ENCODE assay signal across 1 cellular context in the genomic region with DNA sequence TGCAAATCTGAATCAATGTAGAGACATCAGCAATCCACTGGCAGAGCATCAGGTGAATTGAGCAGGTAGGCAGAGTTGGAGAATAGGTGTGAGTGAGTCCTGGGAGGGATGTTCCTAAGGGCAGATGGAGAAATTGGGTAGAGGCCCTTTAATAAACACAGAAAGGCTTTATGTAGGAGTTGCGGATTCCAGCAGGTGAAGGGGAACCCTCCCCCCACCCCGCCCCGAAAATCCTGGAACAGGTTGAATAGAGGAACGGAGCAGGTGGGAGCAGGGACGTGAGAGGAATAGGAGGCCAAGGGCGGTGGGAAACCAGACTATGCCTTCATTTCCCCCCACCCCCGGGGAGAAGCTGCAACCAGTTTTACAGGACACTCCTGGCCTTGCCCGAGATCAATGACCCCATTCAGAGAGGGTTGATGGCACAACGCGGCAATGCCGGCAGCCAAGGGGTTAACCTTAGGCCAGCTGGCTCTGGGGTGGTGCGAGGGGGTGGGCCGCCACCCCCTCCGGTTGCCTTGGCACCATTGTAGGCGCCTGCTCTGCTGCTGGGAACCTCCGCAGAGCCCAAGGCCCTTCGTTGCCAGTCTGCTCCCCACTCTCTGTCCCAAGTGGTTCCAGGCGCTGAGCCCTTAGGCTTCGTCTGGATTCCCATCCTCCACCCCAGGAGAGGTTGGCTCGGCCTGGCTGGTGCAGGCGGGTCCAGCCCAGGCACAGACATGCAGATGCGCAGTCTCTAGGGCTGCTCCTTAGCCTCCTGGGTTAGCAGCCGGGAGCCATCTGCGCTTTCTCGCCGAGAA.
TF ChIP-seq lines count a peak whose summit lies in the region.

No MANE protein-coding gene starts in this region.

TF ChIP-seq in GM23338, 12 proteins besides CTCF, POLR2A, EP300 and RAD21 (continued from another document):
- TF ChIP-seq, protein P1, sequence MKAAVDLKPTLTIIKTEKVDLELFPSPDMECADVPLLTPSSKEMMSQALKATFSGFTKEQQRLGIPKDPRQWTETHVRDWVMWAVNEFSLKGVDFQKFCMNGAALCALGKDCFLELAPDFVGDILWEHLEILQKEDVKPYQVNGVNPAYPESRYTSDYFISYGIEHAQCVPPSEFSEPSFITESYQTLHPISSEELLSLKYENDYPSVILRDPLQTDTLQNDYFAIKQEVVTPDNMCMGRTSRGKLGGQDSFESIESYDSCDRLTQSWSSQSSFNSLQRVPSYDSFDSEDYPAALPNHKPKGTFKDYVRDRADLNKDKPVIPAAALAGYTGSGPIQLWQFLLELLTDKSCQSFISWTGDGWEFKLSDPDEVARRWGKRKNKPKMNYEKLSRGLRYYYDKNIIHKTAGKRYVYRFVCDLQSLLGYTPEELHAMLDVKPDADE (IDR thresholded peaks at IDR 0.05) = no peak
- TF ChIP-seq STAT1 (IDR thresholded peaks at IDR 0.05; ENCODE audit: unreplicated experiment) (no peak), REST (IDR thresholded peaks at IDR 0.05; ENCODE audit: unreplicated experiment) (no peak), ZNF331 (CRISPR knock-in tag; IDR thresholded peaks at IDR 0.05; ENCODE audit: low read depth) (no peak), EZH2phosphoT487 (IDR thresholded peaks at IDR 0.05; ENCODE audit: unreplicated experiment) (no peak), POLR2AphosphoS5 (IDR thresholded peaks at IDR 0.05; ENCODE audit: low read depth) (no peak; the same call in none of the 2 replicates), CREB1 (CRISPR knock-in tag; IDR thresholded peaks at IDR 0.05; ENCODE audit: low read depth) (no peak)
- TF ChIP-seq, protein P2, sequence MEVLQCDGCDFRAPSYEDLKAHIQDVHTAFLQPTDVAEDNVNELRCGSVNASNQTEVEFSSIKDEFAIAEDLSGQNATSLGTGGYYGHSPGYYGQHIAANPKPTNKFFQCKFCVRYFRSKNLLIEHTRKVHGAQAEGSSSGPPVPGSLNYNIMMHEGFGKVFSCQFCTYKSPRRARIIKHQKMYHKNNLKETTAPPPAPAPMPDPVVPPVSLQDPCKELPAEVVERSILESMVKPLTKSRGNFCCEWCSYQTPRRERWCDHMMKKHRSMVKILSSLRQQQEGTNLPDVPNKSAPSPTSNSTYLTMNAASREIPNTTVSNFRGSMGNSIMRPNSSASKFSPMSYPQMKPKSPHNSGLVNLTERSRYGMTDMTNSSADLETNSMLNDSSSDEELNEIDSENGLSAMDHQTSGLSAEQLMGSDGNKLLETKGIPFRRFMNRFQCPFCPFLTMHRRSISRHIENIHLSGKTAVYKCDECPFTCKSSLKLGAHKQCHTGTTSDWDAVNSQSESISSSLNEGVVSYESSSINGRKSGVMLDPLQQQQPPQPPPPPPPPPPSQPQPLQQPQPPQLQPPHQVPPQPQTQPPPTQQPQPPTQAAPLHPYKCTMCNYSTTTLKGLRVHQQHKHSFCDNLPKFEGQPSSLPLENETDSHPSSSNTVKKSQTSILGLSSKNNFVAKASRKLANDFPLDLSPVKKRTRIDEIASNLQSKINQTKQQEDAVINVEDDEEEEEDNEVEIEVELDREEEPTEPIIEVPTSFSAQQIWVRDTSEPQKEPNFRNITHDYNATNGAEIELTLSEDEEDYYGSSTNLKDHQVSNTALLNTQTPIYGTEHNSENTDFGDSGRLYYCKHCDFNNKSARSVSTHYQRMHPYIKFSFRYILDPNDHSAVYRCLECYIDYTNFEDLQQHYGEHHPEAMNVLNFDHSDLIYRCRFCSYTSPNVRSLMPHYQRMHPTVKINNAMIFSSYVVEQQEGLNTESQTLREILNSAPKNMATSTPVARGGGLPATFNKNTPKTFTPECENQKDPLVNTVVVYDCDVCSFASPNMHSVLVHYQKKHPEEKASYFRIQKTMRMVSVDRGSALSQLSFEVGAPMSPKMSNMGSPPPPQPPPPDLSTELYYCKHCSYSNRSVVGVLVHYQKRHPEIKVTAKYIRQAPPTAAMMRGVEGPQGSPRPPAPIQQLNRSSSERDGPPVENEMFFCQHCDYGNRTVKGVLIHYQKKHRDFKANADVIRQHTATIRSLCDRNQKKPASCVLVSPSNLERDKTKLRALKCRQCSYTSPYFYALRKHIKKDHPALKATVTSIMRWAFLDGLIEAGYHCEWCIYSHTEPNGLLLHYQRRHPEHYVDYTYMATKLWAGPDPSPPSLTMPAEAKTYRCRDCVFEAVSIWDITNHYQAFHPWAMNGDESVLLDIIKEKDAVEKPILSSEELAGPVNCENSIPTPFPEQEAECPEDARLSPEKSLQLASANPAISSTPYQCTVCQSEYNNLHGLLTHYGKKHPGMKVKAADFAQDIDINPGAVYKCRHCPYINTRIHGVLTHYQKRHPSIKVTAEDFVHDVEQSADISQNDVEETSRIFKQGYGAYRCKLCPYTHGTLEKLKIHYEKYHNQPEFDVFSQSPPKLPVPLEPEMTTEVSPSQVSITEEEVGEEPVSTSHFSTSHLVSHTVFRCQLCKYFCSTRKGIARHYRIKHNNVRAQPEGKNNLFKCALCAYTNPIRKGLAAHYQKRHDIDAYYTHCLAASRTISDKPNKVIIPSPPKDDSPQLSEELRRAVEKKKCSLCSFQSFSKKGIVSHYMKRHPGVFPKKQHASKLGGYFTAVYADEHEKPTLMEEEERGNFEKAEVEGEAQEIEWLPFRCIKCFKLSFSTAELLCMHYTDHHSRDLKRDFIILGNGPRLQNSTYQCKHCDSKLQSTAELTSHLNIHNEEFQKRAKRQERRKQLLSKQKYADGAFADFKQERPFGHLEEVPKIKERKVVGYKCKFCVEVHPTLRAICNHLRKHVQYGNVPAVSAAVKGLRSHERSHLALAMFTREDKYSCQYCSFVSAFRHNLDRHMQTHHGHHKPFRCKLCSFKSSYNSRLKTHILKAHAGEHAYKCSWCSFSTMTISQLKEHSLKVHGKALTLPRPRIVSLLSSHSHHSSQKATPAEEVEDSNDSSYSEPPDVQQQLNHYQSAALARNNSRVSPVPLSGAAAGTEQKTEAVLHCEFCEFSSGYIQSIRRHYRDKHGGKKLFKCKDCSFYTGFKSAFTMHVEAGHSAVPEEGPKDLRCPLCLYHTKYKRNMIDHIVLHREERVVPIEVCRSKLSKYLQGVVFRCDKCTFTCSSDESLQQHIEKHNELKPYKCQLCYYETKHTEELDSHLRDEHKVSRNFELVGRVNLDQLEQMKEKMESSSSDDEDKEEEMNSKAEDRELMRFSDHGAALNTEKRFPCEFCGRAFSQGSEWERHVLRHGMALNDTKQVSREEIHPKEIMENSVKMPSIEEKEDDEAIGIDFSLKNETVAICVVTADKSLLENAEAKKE (CRISPR knock-in tag; IDR thresholded peaks at IDR 0.05) = no peak
